14 cellular contexts compared by ENCODE assay signal in genomic region chr7:31550432-31550831, GRCh38. TPM values are rescaled to one million over a fixed set of nuclear protein-coding genes. Genes with fewer than 3 reads are reported as not detected.
"Had no signal": no experiment of that assay in that cellular context is flagged by ENCODE, and none has a peak within 500 bp of the region (broad histone marks: within the 10 kb centered on the region; RNA-seq: fewer than 3 reads in every experiment).

No MANE protein-coding gene starts in this region.

- ATAC-seq: activated CD8-positive, alpha-beta T cell treated with anti-CD3 and anti-CD28 coated beads for 36 hours; naive thymus-derived CD8-positive, alpha-beta T cell; stimulated activated naive CD8-positive, alpha-beta T cell treated with anti-CD3 and anti-CD28 coated beads, Interleukin-15, Interleukin-2, amounts not matched to agents 100 U/mL and 50 U/mL, for 24 hours; T-cell had no signal

- DNase-seq: activated CD4-positive, alpha-beta T cell treated with anti-CD3 and anti-CD28 coated beads for 4 hours; activated CD8-positive, alpha-beta memory T cell treated with anti-CD3 and anti-CD28 coated beads, Interleukin-2, amount 50 U/mL, for 4 hours; activated CD8-positive, alpha-beta T cell treated with anti-CD3 and anti-CD28 coated beads for 36 hours; activated naive CD8-positive, alpha-beta T cell treated with anti-CD3 and anti-CD28 coated beads, Interleukin-2, amount 10 ng/mL, durations not matched to agents 7 days and 5 days; naive thymus-derived CD8-positive, alpha-beta T cell; stimulated activated CD4-positive, alpha-beta T cell treated with anti-CD3 and anti-CD28 coated beads, Interleukin-4, amount 100 ng/mL, for 1 hour; stimulated activated CD8-positive, alpha-beta memory T cell treated with anti-CD3 and anti-CD28 coated beads, Interleukin-4, amount 100 ng/mL, for 48 hours; stimulated activated naive CD8-positive, alpha-beta T cell treated with anti-CD3 and anti-CD28 coated beads, Interleukin-15, Interleukin-2, amounts not matched to agents 100 U/mL and 50 U/mL, for 24 hours; T-cell; T1000 had no signal

RNA-seq across cellular contexts. Expression of gene ITPRID1, which starts 36.5 kb away (rescaled TPM):
- total RNA-seq: activated CD8-positive, alpha-beta T cell treated with anti-CD3 and anti-CD28 coated beads for 36 hours; activated naive CD8-positive, alpha-beta T cell treated with anti-CD3 and anti-CD28 coated beads, Interleukin-2, amount 10 ng/mL, durations not matched to agents 7 days and 5 days; esophagus muscularis mucosa; fibroblast of villous mesenchyme; naive thymus-derived CD8-positive, alpha-beta T cell; T-cell; thoracic aorta; urinary bladder had no signal
